In genomic region chr2:152542995-152543481, GRCh38 we compare ENCODE assay signal across 9 cellular contexts.
DNase-seq lines count a peak whose midpoint lies in the region; ATAC-seq and TF ChIP-seq lines count a peak whose summit lies in the region.
"Had no signal": no experiment of that assay in that cellular context is flagged by ENCODE, and none has a peak within 500 bp of the region (broad histone marks: within the 10 kb centered on the region; RNA-seq: fewer than 3 reads in every experiment).

No MANE protein-coding gene starts in this region.

- DNase-seq in HK-2 (ENCODE audit: unreplicated experiment) = peak; percentile 67
- peak in 1 of 2 donors; percentile 68 for DNase-seq in ascending aorta (ENCODE audit: low spot score in 2 of 2)
- peak; percentile 64 for DNase-seq in inferior parietal cortex (ENCODE audit: extremely low spot score)
- no peak for DNase-seq in GM13976 (ENCODE audit: low spot score)
- no peak for DNase-seq in GM19238 (ENCODE audit: insufficient read length, low spot score)
- no peak for DNase-seq in naive thymus-derived CD4-positive, alpha-beta T cell
- DNase-seq: activated T-cell treated with anti-CD3 and anti-CD28 coated beads, Interleukin-2, amount 50 U/mL, for 48 hours had no signal

- CTCF ChIA-PET in naive thymus-derived CD4-positive, alpha-beta T cell (lab: Charles Lee) = no interaction called here

- H3K27ac Mint-ChIP-seq in naive thymus-derived CD4-positive, alpha-beta T cell = no peak overlapping the region

- no peaks in the 10 kb centered on the region for H3K36me3 Mint-ChIP-seq in naive thymus-derived CD4-positive, alpha-beta T cell

- H3K9ac ChIP-seq in skeletal muscle satellite cell (ENCODE audit: low read depth, low read length) = peak overlapping the region; percentile 70

- intact Hi-C loops in ascending aorta (cut with DNase I) = loop anchor here (5.0 kb wide), 1 partner anchor 206 kb away; the partner anchor contains the start of gene FMNL2
- intact Hi-C loops in naive thymus-derived CD4-positive, alpha-beta T cell (cut with micrococcal nuclease) = no loop called here

- H3K27me3 ChIP-seq in ascending aorta (no peaks in the 10 kb centered on the region), skeletal muscle satellite cell (ENCODE audit: control insufficient read depth, insufficient read depth, low read length) (no peaks in the 10 kb centered on the region)
- H3K27me3 ChIP-seq in naive thymus-derived CD4-positive, alpha-beta T cell (ENCODE audit: control insufficient read depth in 2 of 2, insufficient read depth in 2 of 2, low read length in 2 of 2) = no peaks in the 10 kb centered on the region

- H3K4me1 ChIP-seq in ascending aorta (peaks cover 3 to 15% of the 10 kb centered on the region in 2 donors), skeletal muscle satellite cell (ENCODE audit: control insufficient read depth, insufficient read depth, low read length) (peaks cover 25% of the 10 kb centered on the region)
- no peaks in the 10 kb centered on the region for H3K4me1 ChIP-seq in naive thymus-derived CD4-positive, alpha-beta T cell (ENCODE audit: control insufficient read depth in 2 of 2, insufficient read depth in 2 of 2, low read length in 2 of 2)

- POLR2A ChIA-PET in naive thymus-derived CD4-positive, alpha-beta T cell (lab: Charles Lee) = no interaction called here

- H3K9me3 ChIP-seq in ascending aorta (no peaks in the 10 kb centered on the region), skeletal muscle satellite cell (replicated peaks; ENCODE audit: low read length) (no peaks in the 10 kb centered on the region)
- H3K9me3 ChIP-seq in naive thymus-derived CD4-positive, alpha-beta T cell (ENCODE audit: control insufficient read depth in 2 of 3, low read length in 3 of 3) = no peaks in the 10 kb centered on the region

- peaks cover under 1 to 11% (median 2%) of the 10 kb centered on the region in 5 donors for H3K27me3 Mint-ChIP-seq in naive thymus-derived CD4-positive, alpha-beta T cell

- ATAC-seq in HG03135 (IDR thresholded peaks at IDR 0.05; ENCODE audit: unreplicated experiment) = no peak
- no peak for ATAC-seq in naive thymus-derived CD4-positive, alpha-beta T cell

- peak overlapping the region; percentile 58 for H3K4me2 ChIP-seq in skeletal muscle satellite cell (ENCODE audit: low read length)

- H3K4me3 ChIP-seq in ascending aorta = no peak overlapping the region
- no peak overlapping the region for H3K4me3 ChIP-seq in skeletal muscle satellite cell (ENCODE audit: low read length)
- H3K4me3 ChIP-seq in naive thymus-derived CD4-positive, alpha-beta T cell (ENCODE audit: low read length) = no peak overlapping the region

- H3K36me3 ChIP-seq in ascending aorta = no peaks in the 10 kb centered on the region
- no peaks in the 10 kb centered on the region for H3K36me3 ChIP-seq in skeletal muscle satellite cell (ENCODE audit: insufficient read depth, low read length)
- no peaks in the 10 kb centered on the region for H3K36me3 ChIP-seq in naive thymus-derived CD4-positive, alpha-beta T cell (ENCODE audit: control insufficient read depth in 2 of 3, insufficient read depth in 3 of 3, low read length in 3 of 3)

- TF ChIP-seq CTCF in ascending aorta (IDR thresholded peaks at IDR 0.05) = no peak
- TF ChIP-seq CTCF in GM13976 (IDR thresholded peaks at IDR 0.05; ENCODE audit: borderline replicate concordance, control extremely low read depth, extremely low read depth, insufficient read depth, missing control alignments) = no peak

- no peak overlapping the region for H3K4me3 Mint-ChIP-seq in naive thymus-derived CD4-positive, alpha-beta T cell

- H3K27ac ChIP-seq in ascending aorta = peak overlapping the region; percentile 63 to 72
- H3K27ac ChIP-seq in naive thymus-derived CD4-positive, alpha-beta T cell (ENCODE audit: low read depth, low read length) = no peak overlapping the region

- H3K4me1 Mint-ChIP-seq in naive thymus-derived CD4-positive, alpha-beta T cell = no peaks in the 10 kb centered on the region

- in situ Hi-C loops in GM13976 (cut with MboI; ENCODE audit: low sequenced_read_pairs, unreplicated experiment) = no loop called here

- no peaks in the 10 kb centered on the region for H3K9me3 Mint-ChIP-seq in naive thymus-derived CD4-positive, alpha-beta T cell

Comparison
In these comparisons a context has a peak if more than half of its experiments do, and no peak if none do; other contexts are left out.
1. DNase-seq: peak in HK-2 (single experiment) and inferior parietal cortex (single experiment); none in GM13976 (single experiment), GM19238 (single experiment) and naive thymus-derived CD4-positive, alpha-beta T cell (0 of 9).